ENCODE assay signal across 8 cellular contexts in the genomic region with DNA sequence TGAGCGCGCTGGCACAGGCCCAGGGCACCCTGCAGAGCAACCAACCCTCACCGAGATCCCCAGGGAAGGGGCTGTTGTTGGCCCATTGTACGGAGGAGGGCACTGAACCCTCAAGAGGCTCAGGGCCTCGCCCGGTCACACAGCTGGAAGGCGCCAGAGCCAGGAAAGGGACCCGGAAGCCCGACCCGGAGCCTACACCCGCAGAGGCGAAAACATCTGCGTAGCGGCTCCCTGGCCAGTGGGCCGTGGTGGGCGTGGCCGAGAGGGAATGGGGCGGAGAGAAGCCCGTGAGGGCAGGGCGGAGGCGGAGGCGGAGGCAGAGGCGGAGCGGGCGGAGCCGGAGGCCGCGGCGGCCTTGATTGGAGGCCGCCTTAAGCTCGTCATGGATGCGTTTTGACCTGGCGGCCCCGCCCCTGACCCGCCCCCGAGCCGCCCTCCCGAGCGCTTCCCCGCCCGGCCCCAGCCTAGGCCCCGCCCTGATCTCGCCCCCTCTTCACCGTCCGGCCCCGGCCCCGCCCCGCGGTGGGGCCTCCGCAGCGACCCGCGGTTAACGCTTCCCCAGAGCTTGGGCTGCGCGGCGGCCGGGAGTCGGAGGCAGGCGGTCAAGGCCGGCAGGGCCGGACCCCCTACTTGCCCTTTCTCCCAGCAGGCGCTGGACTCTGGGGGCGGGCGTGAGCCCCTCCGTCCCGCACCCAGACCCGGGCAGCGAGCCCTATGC. TPM values are rescaled to one million over a fixed set of nuclear protein-coding genes. Genes with fewer than 3 reads are reported as not detected.
DNase-seq lines count a peak whose midpoint lies in the region; ATAC-seq, FAIRE-seq and TF ChIP-seq lines count a peak whose summit lies in the region.

No MANE protein-coding gene starts in this region.

- H3K4me1 ChIP-seq in upper lobe of right lung: peaks cover 17% of the 10 kb centered on the region

- peak overlapping the region; percentile 74 for H3K4me3 Mint-ChIP-seq in progenitor cell of endocrine pancreas (ENCODE audit: low read depth)

- H3K4me1 Mint-ChIP-seq in progenitor cell of endocrine pancreas (ENCODE audit: low read depth): peaks cover 2% of the 10 kb centered on the region

- TF ChIP-seq CTCF in progenitor cell of endocrine pancreas (IDR thresholded peaks at IDR 0.05; ENCODE audit: unreplicated experiment) (no peak), upper lobe of right lung (IDR thresholded peaks at IDR 0.05) (no peak)

- H3K36me3 Mint-ChIP-seq in progenitor cell of endocrine pancreas (ENCODE audit: insufficient read depth): peaks cover 8% of the 10 kb centered on the region

- peaks cover 6% of the 10 kb centered on the region for H3K36me3 ChIP-seq in upper lobe of right lung

- H3K9me3 ChIP-seq in upper lobe of right lung: no peaks in the 10 kb centered on the region

- FAIRE-seq in GM12892 (lab: Jason Lieb, UNC): peak; percentile 87

- peak; percentile 73; the same call in 1 of the 2 replicates for TF ChIP-seq POLR2A in GM12892 (IDR thresholded peaks at IDR 0.05; ENCODE audit: low read depth, low read length)

- intact Hi-C loops in left cardiac atrium (cut with DNase I) (no loop called here), upper lobe of right lung (cut with DNase I) (no loop called here)

- ATAC-seq in HG02840 (IDR thresholded peaks at IDR 0.05; ENCODE audit: low FRiP score, unreplicated experiment) (peak; percentile 62), left cardiac atrium (peak; percentile 91 to 93), upper lobe of right lung (peak; percentile 93)

- no peak overlapping the region for H3K27ac Mint-ChIP-seq in progenitor cell of endocrine pancreas

- H3K27ac ChIP-seq in upper lobe of right lung: peak overlapping the region; percentile 94

- DNase-seq in GM12892 (ENCODE audit: insufficient read length) (peak; percentile 95), NCI-H1436 (lab: John Stamatoyannopoulos, UW) (peak; percentile 91), T follicular helper cell (ENCODE audit: low read depth) (peak; percentile 84), amniotic epithelial cell (ENCODE audit: low read depth) (peak; percentile 89), left cardiac atrium (peak; percentile 97), progenitor cell of endocrine pancreas (ENCODE audit: low spot score, unreplicated experiment) (peak; percentile 85), upper lobe of right lung (peak; percentile 99)

- peaks cover 14% of the 10 kb centered on the region for H3K27me3 Mint-ChIP-seq in progenitor cell of endocrine pancreas

- H3K9me3 Mint-ChIP-seq in progenitor cell of endocrine pancreas (ENCODE audit: low read depth): no peaks in the 10 kb centered on the region

- H3K4me3 ChIP-seq in upper lobe of right lung: peak overlapping the region; percentile 70

- no peaks in the 10 kb centered on the region for H3K27me3 ChIP-seq in upper lobe of right lung

RNA-seq across cellular contexts. Expression of gene MRGBP, which starts 2.1 kb away (rescaled TPM):
- 9.6 TPM for polyA plus RNA-seq in GM12892 (2012; ENCODE audit: missing spikeins)
- total RNA-seq in left cardiac atrium (1 to 10 TPM; 8.9 TPM), progenitor cell of endocrine pancreas (12.4 and 13.8 TPM in 2 replicates), upper lobe of right lung (8.8 TPM)

RNA-seq across cellular contexts. Expression of gene OGFR, which starts 10.5 kb away (rescaled TPM):
- polyA plus RNA-seq in GM12892 (2012; ENCODE audit: missing spikeins): 11.1 TPM
- total RNA-seq in left cardiac atrium: 10 to 100 TPM; 23.3 to 23.6 TPM
- 29.6 and 31.0 TPM in 2 replicates for total RNA-seq in progenitor cell of endocrine pancreas
- 58.2 TPM for total RNA-seq in upper lobe of right lung

RNA-seq across cellular contexts. Expression of gene COL9A3, which starts 22.7 kb away (rescaled TPM):
- polyA plus RNA-seq in GM12892 (2012; ENCODE audit: missing spikeins): 0.66 TPM
- 1 to 10 TPM; 4.0 to 4.7 TPM for total RNA-seq in left cardiac atrium
- 81.5 and 84.3 TPM in 2 replicates for total RNA-seq in progenitor cell of endocrine pancreas
- total RNA-seq in upper lobe of right lung: 1.1 TPM

Comparison
In these comparisons a context has a peak if more than half of its experiments do, and no peak if none do; other contexts are left out.
1. Peak in every context shown above with its lines: DNase-seq, ATAC-seq, H3K4me3 ChIP-seq and H3K27ac ChIP-seq.
2. RNA of gene COL9A3, which starts 22.7 kb away (total RNA-seq): 81.5 to 84.3 TPM in progenitor cell of endocrine pancreas; 4.0 to 4.7 TPM in left cardiac atrium and 1.1 TPM in upper lobe of right lung (single experiment); every median in the first group is over 10 times any median in the second.